1 cellular context compared by ENCODE assay signal in genomic region chr17:15112881-15113617, GRCh38.
TF ChIP-seq lines count a peak whose summit lies in the region.

No MANE protein-coding gene starts in this region.

TF ChIP-seq in WTC11, 78 proteins besides CTCF, POLR2A, EP300 and RAD21 (continued from another document):
- TF ChIP-seq, protein P1, sequence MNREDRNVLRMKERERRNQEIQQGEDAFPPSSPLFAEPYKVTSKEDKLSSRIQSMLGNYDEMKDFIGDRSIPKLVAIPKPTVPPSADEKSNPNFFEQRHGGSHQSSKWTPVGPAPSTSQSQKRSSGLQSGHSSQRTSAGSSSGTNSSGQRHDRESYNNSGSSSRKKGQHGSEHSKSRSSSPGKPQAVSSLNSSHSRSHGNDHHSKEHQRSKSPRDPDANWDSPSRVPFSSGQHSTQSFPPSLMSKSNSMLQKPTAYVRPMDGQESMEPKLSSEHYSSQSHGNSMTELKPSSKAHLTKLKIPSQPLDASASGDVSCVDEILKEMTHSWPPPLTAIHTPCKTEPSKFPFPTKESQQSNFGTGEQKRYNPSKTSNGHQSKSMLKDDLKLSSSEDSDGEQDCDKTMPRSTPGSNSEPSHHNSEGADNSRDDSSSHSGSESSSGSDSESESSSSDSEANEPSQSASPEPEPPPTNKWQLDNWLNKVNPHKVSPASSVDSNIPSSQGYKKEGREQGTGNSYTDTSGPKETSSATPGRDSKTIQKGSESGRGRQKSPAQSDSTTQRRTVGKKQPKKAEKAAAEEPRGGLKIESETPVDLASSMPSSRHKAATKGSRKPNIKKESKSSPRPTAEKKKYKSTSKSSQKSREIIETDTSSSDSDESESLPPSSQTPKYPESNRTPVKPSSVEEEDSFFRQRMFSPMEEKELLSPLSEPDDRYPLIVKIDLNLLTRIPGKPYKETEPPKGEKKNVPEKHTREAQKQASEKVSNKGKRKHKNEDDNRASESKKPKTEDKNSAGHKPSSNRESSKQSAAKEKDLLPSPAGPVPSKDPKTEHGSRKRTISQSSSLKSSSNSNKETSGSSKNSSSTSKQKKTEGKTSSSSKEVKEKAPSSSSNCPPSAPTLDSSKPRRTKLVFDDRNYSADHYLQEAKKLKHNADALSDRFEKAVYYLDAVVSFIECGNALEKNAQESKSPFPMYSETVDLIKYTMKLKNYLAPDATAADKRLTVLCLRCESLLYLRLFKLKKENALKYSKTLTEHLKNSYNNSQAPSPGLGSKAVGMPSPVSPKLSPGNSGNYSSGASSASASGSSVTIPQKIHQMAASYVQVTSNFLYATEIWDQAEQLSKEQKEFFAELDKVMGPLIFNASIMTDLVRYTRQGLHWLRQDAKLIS (CRISPR knock-in tag; IDR thresholded peaks at IDR 0.05; ENCODE audit: borderline replicate concordance) = no peak
- TF ChIP-seq E2F1 (CRISPR knock-in tag; IDR thresholded peaks at IDR 0.05) (no peak), SP1 (CRISPR knock-in tag; conservative IDR thresholded peaks at IDR 0.05) (no peak), CREB1 (CRISPR knock-in tag; IDR thresholded peaks at IDR 0.05) (no peak), CDX4 (CRISPR knock-in tag; IDR thresholded peaks at IDR 0.05; ENCODE audit: borderline replicate concordance) (no peak), TEAD1 (CRISPR knock-in tag; IDR thresholded peaks at IDR 0.05) (no peak), ETV6 (CRISPR knock-in tag; IDR thresholded peaks at IDR 0.05) (no peak)
- TF ChIP-seq, protein P2, sequence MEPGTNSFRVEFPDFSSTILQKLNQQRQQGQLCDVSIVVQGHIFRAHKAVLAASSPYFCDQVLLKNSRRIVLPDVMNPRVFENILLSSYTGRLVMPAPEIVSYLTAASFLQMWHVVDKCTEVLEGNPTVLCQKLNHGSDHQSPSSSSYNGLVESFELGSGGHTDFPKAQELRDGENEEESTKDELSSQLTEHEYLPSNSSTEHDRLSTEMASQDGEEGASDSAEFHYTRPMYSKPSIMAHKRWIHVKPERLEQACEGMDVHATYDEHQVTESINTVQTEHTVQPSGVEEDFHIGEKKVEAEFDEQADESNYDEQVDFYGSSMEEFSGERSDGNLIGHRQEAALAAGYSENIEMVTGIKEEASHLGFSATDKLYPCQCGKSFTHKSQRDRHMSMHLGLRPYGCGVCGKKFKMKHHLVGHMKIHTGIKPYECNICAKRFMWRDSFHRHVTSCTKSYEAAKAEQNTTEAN (CRISPR knock-in tag; IDR thresholded peaks at IDR 0.05) = no peak
